In genomic region chr18:58512648-58513338, GRCh38 we compare ENCODE assay signal across 1 cellular context.
TF ChIP-seq lines count a peak whose summit lies in the region.

No MANE protein-coding gene starts in this region.

TF ChIP-seq in WTC11, 78 proteins besides CTCF, POLR2A, EP300 and RAD21 (continued from another document):
- TF ChIP-seq AFF4 (CRISPR knock-in tag; IDR thresholded peaks at IDR 0.05; ENCODE audit: borderline replicate concordance) (no peak), SMAD4 (CRISPR knock-in tag; IDR thresholded peaks at IDR 0.05) (no peak), HMGA2 (CRISPR knock-in tag; IDR thresholded peaks at IDR 0.05) (no peak), ZNF219 (CRISPR knock-in tag; IDR thresholded peaks at IDR 0.05; ENCODE audit: borderline replicate concordance) (no peak)
TF ChIP-seq in WTC11: peak in this region for 1.
